Comparison of ENCODE assay signal across 21 cellular contexts in the genomic region with DNA sequence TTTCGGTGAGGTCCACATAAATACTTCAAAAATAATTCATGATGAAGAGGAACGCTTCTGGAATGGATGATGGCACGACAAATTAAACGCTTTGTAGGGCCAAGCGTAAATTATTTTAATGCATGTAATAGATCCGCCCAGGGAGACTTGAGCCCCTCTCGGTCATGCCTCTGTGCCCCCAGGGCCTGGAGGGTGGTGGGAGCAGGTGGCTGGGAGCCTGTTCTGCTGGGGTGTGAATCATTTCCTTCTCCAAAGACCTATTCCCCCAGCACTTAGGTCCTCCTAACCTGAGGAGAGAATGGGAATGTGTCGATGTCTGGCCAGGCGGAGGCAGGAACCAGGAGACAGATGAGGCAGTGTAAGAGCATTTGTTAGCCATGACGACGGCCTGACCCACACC.
DNase-seq lines count a peak whose midpoint lies in the region; ATAC-seq and TF ChIP-seq lines count a peak whose summit lies in the region.
"Had no signal": no experiment of that assay in that cellular context is flagged by ENCODE, and none has a peak within 500 bp of the region (broad histone marks: within the 10 kb centered on the region; RNA-seq: fewer than 3 reads in every experiment).

No MANE protein-coding gene starts in this region.

- TF ChIP-seq CTCF in nephron progenitor cell (IDR thresholded peaks at IDR 0.05): no peak

- H3K9me3 Mint-ChIP-seq in nephron progenitor cell: no peaks in the 10 kb centered on the region
- H3K9me3 Mint-ChIP-seq in activated naive CD8-positive, alpha-beta T cell treated with anti-CD3 and anti-CD28 coated beads, Interleukin-2, amount 50 U/mL, for 24 hours: no peaks in the 10 kb centered on the region
- H3K9me3 Mint-ChIP-seq: CD4-positive, alpha-beta T cell; GM23338; H9 had no signal

- H3K27me3 Mint-ChIP-seq in nephron progenitor cell (ENCODE audit: low read depth, poor library complexity): peaks cover 12% of the 10 kb centered on the region
- H3K27me3 Mint-ChIP-seq in activated naive CD8-positive, alpha-beta T cell treated with anti-CD3 and anti-CD28 coated beads, Interleukin-2, amount 50 U/mL, for 24 hours: peaks cover 19% of the 10 kb centered on the region

- H3K4me3 Mint-ChIP-seq in nephron progenitor cell: no peak overlapping the region
- H3K4me3 Mint-ChIP-seq in activated naive CD8-positive, alpha-beta T cell treated with anti-CD3 and anti-CD28 coated beads, Interleukin-2, amount 50 U/mL, for 24 hours: no peak overlapping the region
- H3K4me3 Mint-ChIP-seq: CD14-positive monocyte; CD4-positive, alpha-beta T cell; GM23338; H9 had no signal

- ATAC-seq in activated naive CD8-positive, alpha-beta T cell treated with anti-CD3 and anti-CD28 coated beads, Interleukin-2, amount 50 U/mL, for 24 hours: no peak
- ATAC-seq: A549, GM12878, GM23338, HCT116 had no signal

- peak; percentile 96 for DNase-seq in DMS79 treated with DMSO at 0.1 percent for 48 hours (lab: John Stamatoyannopoulos, UW)
- peak; percentile 79 for DNase-seq in islet precursor cell
- DNase-seq in nephron progenitor cell: peak; percentile 52
- no peak for DNase-seq in activated naive CD8-positive, alpha-beta T cell treated with anti-CD3 and anti-CD28 coated beads, Interleukin-2, amount 50 U/mL, for 24 hours
- DNase-seq in activated CD8-positive, alpha-beta memory T cell treated with anti-CD3 and anti-CD28 coated beads for 24 hours: no peak
- DNase-seq in NCI-H146 treated with DMSO at 0.1 percent for 48 hours (lab: John Stamatoyannopoulos, UW; ENCODE audit: unreplicated experiment): no peak
- no peak for DNase-seq in activated CD4-positive, alpha-beta T cell treated with anti-CD3 and anti-CD28 coated beads for 1 hour
- DNase-seq: 8988T; ACHN; AML-193; CD4-positive, alpha-beta T cell; CD8-positive, alpha-beta memory T cell; DMS53; EL; GDM1; H9 had no signal

- no peaks in the 10 kb centered on the region for H3K36me3 Mint-ChIP-seq in nephron progenitor cell (ENCODE audit: low read depth)
- no peaks in the 10 kb centered on the region for H3K36me3 Mint-ChIP-seq in activated naive CD8-positive, alpha-beta T cell treated with anti-CD3 and anti-CD28 coated beads, Interleukin-2, amount 50 U/mL, for 24 hours (ENCODE audit: low read depth)
- H3K36me3 Mint-ChIP-seq: CD14-positive monocyte; CD8-positive, alpha-beta memory T cell had no signal

- peaks cover 56% of the 10 kb centered on the region for H3K4me1 Mint-ChIP-seq in nephron progenitor cell
- H3K4me1 Mint-ChIP-seq in activated naive CD8-positive, alpha-beta T cell treated with anti-CD3 and anti-CD28 coated beads, Interleukin-2, amount 50 U/mL, for 24 hours: peaks cover 2% of the 10 kb centered on the region

- H3K27ac Mint-ChIP-seq in nephron progenitor cell: peak overlapping the region; percentile 19
- no peak overlapping the region for H3K27ac Mint-ChIP-seq in activated naive CD8-positive, alpha-beta T cell treated with anti-CD3 and anti-CD28 coated beads, Interleukin-2, amount 50 U/mL, for 24 hours
- H3K27ac Mint-ChIP-seq: CD4-positive, alpha-beta T cell; CD8-positive, alpha-beta memory T cell; GM23338 had no signal

Comparison
In these comparisons a context has a peak if more than half of its experiments do, and no peak if none do; other contexts are left out.
1. DNase-seq: peak in DMS79 treated with DMSO at 0.1 percent for 48 hours (single experiment), islet precursor cell (single experiment) and nephron progenitor cell (single experiment); none in activated naive CD8-positive, alpha-beta T cell treated with anti-CD3 and anti-CD28 coated beads, Interleukin-2, amount 50 U/mL, for 24 hours (single experiment), activated CD8-positive, alpha-beta memory T cell treated with anti-CD3 and anti-CD28 coated beads for 24 hours (single experiment), NCI-H146 treated with DMSO at 0.1 percent for 48 hours (single experiment) and activated CD4-positive, alpha-beta T cell treated with anti-CD3 and anti-CD28 coated beads for 1 hour (single experiment).